Comparison of ENCODE assay signal across 8 cellular contexts in the genomic region with DNA sequence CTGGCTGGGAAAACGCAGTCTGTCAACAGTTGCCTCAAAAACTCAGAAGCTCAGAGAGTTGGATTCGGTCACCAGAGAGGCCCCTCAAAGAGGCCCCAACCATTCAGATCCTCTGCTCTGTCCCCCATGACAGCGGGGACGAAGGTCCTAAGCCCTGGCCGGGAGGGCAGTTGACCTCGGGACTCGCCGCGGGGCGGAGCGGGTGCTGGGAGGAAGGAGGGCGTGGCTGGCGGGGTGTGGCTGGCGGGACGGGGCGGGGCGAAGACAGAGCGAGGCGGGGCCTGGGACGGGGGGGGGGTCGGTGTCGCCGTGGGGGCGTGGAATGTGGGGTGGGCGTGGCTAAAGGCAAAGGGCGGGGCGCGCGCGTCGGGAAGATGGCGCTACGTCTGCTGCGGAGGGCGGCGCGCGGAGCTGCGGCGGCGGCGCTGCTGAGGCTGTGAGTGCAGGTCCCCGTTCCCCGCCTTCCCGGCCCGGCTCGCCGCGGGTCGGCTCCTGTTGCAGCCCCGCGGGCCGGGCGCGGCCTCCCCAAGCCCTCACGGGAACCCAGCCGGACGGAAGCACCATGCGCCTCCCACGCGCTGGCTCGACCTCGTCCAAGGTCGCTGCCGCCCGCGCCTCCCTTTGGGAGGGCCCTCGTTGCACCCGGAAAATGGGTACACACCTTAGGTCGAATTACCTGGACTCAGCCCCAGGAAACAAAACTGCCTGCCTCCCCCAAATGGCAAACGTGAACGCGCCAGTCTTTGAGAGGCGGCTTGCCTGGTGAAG. TPM values are rescaled to one million over a fixed set of nuclear protein-coding genes. Genes with fewer than 3 reads are reported as not detected.
DNase-seq lines count a peak whose midpoint lies in the region; ATAC-seq and TF ChIP-seq lines count a peak whose summit lies in the region.

A gene (plus strand): TSS at position 369 of the 768 bp plus-strand sequence.

- TF ChIP-seq EP300 in Ishikawa (IDR thresholded peaks at IDR 0.05; ENCODE audit: borderline replicate concordance) (no peak), neural cell (conservative IDR thresholded peaks at IDR 0.05; ENCODE audit: poor library complexity, severe bottlenecking) (no peak), stomach (IDR thresholded peaks at IDR 0.05) (no peak)

- peak within 1 kb of the TSS; percentile 73 for H2AFZ ChIP-seq in neural cell (ENCODE audit: low read depth, low read length)

- intact Hi-C loops in stomach (cut with DNase I; ENCODE audit: low total_unique reads): no loop called here

- H3K4me1 ChIP-seq in stomach: peaks cover 0 to 22% (median 10%) of the 10 kb centered on the region in 4 donors

- no peaks in the 10 kb centered on the region for H3K27me3 ChIP-seq in neural cell (ENCODE audit: insufficient read depth, low read depth, low read length)
- no peaks in the 10 kb centered on the region for H3K27me3 ChIP-seq in stomach

- H4K20me1 ChIP-seq in neural cell (ENCODE audit: insufficient read depth): no peaks in the 10 kb centered on the region

- peak; percentile 87 for DNase-seq in DMS79 treated with DMSO at 0.1 percent for 48 hours (lab: John Stamatoyannopoulos, UW)
- DNase-seq in RPMI8226: peak; percentile 82
- peak; percentile 83 for DNase-seq in activated effector memory CD4-positive, alpha-beta T cell treated with Interleukin-2 at 50 U/mL for 16 hours
- peak; percentile 70 for DNase-seq in fibroblast of the aortic adventitia (ENCODE audit: low read depth)
- DNase-seq in stomach: peak; percentile 92

- ATAC-seq in GM21619 (IDR thresholded peaks at IDR 0.05; ENCODE audit: unreplicated experiment): peak; percentile 76

- peak within 1 kb of the TSS; percentile 61 for H3K4me2 ChIP-seq in neural cell (ENCODE audit: low read length)

- peak within 1 kb of the TSS; percentile 70 for H3K4me3 ChIP-seq in fibroblast of the aortic adventitia (ENCODE audit: low read depth, low read length)
- peak within 1 kb of the TSS; percentile 91 for H3K4me3 ChIP-seq in neural cell (ENCODE audit: low read length)
- H3K4me3 ChIP-seq in stomach: peak within 1 kb of the TSS; percentile 63 to 84 (median 80)

- no peaks in the 10 kb centered on the region for H3K36me3 ChIP-seq in neural cell (ENCODE audit: insufficient read depth, low read length)
- H3K36me3 ChIP-seq in stomach: no peaks in the 10 kb centered on the region

- H3K9me2 ChIP-seq in neural cell (ENCODE audit: insufficient read depth, low read length): no peaks in the 10 kb centered on the region

- peak within 1 kb of the TSS; percentile 65 for H3K9ac ChIP-seq in neural cell (ENCODE audit: low read length)

- TF ChIP-seq POLR2A in stomach (IDR thresholded peaks at IDR 0.05): no peak

- TF ChIP-seq RAD21 in Ishikawa (IDR thresholded peaks at IDR 0.05; ENCODE audit: low read depth) (no peak; the same call in 1 of the 2 replicates), neural cell (conservative IDR thresholded peaks at IDR 0.05) (no peak)

- H3K9me3 ChIP-seq in neural cell (ENCODE audit: low read length) (no peaks in the 10 kb centered on the region), stomach (no peaks in the 10 kb centered on the region)

- TF ChIP-seq CTCF in fibroblast of the aortic adventitia (IDR thresholded peaks at IDR 0.05; ENCODE audit: insufficient read depth, low read length): no peak
- peak; percentile 28 for TF ChIP-seq CTCF in neural cell (IDR thresholded peaks at IDR 0.05; ENCODE audit: poor library complexity, severe bottlenecking)
- no peak for TF ChIP-seq CTCF in stomach (IDR thresholded peaks at IDR 0.05)

- no peaks in the 10 kb centered on the region for H3F3A ChIP-seq in neural cell (ENCODE audit: insufficient read depth, low read length, poor library complexity, severe bottlenecking)

- H3K27ac ChIP-seq in neural cell (ENCODE audit: low read length) (peak within 1 kb of the TSS; percentile 37), stomach (peak within 1 kb of the TSS; percentile 84 to 95 (median 88))

- no peaks in the 10 kb centered on the region for H3K79me2 ChIP-seq in neural cell (replicated peaks; ENCODE audit: insufficient read depth, low read length)

- WGBS in stomach, 5 donors: 0 to 1% (median 0%) methylated on average over 24 to 74 of the region's 74 CpGs

TF ChIP-seq in Ishikawa, 13 proteins besides CTCF, POLR2A, EP300 and RAD21 (continues in another document):
- TF ChIP-seq FOXM1 (IDR thresholded peaks at IDR 0.05; ENCODE audit: borderline replicate concordance, low read depth): no peak
- TF ChIP-seq TEAD4 (IDR thresholded peaks at IDR 0.05): peak; percentile 44; the same call in 1 of the 2 replicates
- peak; percentile 88 for TF ChIP-seq YY1 (IDR thresholded peaks at IDR 0.05; ENCODE audit: low read depth)
- TF ChIP-seq, protein P1, sequence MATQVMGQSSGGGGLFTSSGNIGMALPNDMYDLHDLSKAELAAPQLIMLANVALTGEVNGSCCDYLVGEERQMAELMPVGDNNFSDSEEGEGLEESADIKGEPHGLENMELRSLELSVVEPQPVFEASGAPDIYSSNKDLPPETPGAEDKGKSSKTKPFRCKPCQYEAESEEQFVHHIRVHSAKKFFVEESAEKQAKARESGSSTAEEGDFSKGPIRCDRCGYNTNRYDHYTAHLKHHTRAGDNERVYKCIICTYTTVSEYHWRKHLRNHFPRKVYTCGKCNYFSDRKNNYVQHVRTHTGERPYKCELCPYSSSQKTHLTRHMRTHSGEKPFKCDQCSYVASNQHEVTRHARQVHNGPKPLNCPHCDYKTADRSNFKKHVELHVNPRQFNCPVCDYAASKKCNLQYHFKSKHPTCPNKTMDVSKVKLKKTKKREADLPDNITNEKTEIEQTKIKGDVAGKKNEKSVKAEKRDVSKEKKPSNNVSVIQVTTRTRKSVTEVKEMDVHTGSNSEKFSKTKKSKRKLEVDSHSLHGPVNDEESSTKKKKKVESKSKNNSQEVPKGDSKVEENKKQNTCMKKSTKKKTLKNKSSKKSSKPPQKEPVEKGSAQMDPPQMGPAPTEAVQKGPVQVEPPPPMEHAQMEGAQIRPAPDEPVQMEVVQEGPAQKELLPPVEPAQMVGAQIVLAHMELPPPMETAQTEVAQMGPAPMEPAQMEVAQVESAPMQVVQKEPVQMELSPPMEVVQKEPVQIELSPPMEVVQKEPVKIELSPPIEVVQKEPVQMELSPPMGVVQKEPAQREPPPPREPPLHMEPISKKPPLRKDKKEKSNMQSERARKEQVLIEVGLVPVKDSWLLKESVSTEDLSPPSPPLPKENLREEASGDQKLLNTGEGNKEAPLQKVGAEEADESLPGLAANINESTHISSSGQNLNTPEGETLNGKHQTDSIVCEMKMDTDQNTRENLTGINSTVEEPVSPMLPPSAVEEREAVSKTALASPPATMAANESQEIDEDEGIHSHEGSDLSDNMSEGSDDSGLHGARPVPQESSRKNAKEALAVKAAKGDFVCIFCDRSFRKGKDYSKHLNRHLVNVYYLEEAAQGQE (IDR thresholded peaks at IDR 0.05; ENCODE audit: low read depth): no peak
- TF ChIP-seq, protein P2, sequence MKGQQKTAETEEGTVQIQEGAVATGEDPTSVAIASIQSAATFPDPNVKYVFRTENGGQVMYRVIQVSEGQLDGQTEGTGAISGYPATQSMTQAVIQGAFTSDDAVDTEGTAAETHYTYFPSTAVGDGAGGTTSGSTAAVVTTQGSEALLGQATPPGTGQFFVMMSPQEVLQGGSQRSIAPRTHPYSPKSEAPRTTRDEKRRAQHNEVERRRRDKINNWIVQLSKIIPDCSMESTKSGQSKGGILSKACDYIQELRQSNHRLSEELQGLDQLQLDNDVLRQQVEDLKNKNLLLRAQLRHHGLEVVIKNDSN (IDR thresholded peaks at IDR 0.05): no peak

TF ChIP-seq in neural cell, 6 proteins besides CTCF, POLR2A, EP300 and RAD21:
- TF ChIP-seq MXI1 (conservative IDR thresholded peaks at IDR 0.05; ENCODE audit: poor library complexity, severe bottlenecking) (peak; percentile 50), TAF1 (IDR thresholded peaks at IDR 0.05; ENCODE audit: low read depth) (no peak), POLR2AphosphoS5 (IDR thresholded peaks at IDR 0.05) (peak; percentile 34)

RNA-seq across cellular contexts. Expression of the gene that starts here (rescaled TPM):
- 1.8 and 2.1 TPM in 2 replicates for total RNA-seq in fibroblast of the aortic adventitia (ENCODE audit: low replicate concordance)
- polyA plus RNA-seq in neural cell: 0.98 and 1.1 TPM in 2 replicates
- polyA minus RNA-seq in neural cell: 0.35 and 2.2 TPM in 2 replicates
- total RNA-seq in stomach: 1 to 10 TPM in 4 of 5 donors, not detected in 1; 2.3 to 5.8 (median 3.4) TPM
- polyA plus RNA-seq in stomach: 1 to 10 TPM; 1.1 to 8.4 (median 6.7) TPM

Comparison
In these comparisons a context has a peak if more than half of its experiments do, and no peak if none do; other contexts are left out.
1. Peak in every context shown above with its lines: DNase-seq, ATAC-seq, H3K4me3 ChIP-seq and H3K27ac ChIP-seq.